Comparison of ENCODE assay signal across 2 cellular contexts in genomic region chr7:25068814-25069213, GRCh38.
TF ChIP-seq lines count a peak whose summit lies in the region.

No MANE protein-coding gene starts in this region.

TF ChIP-seq in SK-N-SH treated with all-trans-retinoic acid at 6 μM for 48 hours, 23 proteins besides CTCF, POLR2A, EP300 and RAD21 (continued from another document):
- TF ChIP-seq PATZ1 (CRISPR knock-in tag; IDR thresholded peaks at IDR 0.05; ENCODE audit: borderline replicate concordance) (no peak), CREB5 (CRISPR knock-in tag; IDR thresholded peaks at IDR 0.05; ENCODE audit: low read depth) (no peak), ZNF565 (CRISPR knock-in tag; conservative IDR thresholded peaks at IDR 0.05; ENCODE audit: low read depth) (no peak), OSR1 (CRISPR knock-in tag; IDR thresholded peaks at IDR 0.05) (no peak), ZNF8 (CRISPR knock-in tag; IDR thresholded peaks at IDR 0.05) (no peak), SNAI2 (CRISPR knock-in tag; IDR thresholded peaks at IDR 0.05) (no peak), CSDC2 (CRISPR knock-in tag; IDR thresholded peaks at IDR 0.05) (no peak), ZFP30 (CRISPR knock-in tag; IDR thresholded peaks at IDR 0.05) (no peak), ZNF70 (CRISPR knock-in tag; IDR thresholded peaks at IDR 0.05) (no peak), PPARA (CRISPR knock-in tag; IDR thresholded peaks at IDR 0.05; ENCODE audit: borderline replicate concordance) (no peak), ESRRG (CRISPR knock-in tag; IDR thresholded peaks at IDR 0.05) (no peak), POU6F1 (CRISPR knock-in tag; IDR thresholded peaks at IDR 0.05; ENCODE audit: borderline replicate concordance, low read depth) (no peak), TCF4 (CRISPR knock-in tag; IDR thresholded peaks at IDR 0.05; ENCODE audit: borderline replicate concordance) (no peak), BACH2 (CRISPR knock-in tag; IDR thresholded peaks at IDR 0.05; ENCODE audit: borderline replicate concordance) (no peak), ISL1 (CRISPR knock-in tag; IDR thresholded peaks at IDR 0.05) (no peak), ARNTL (CRISPR knock-in tag; IDR thresholded peaks at IDR 0.05; ENCODE audit: borderline replicate concordance, low read depth) (no peak), CSRNP3 (CRISPR knock-in tag; IDR thresholded peaks at IDR 0.05) (no peak)

TF ChIP-seq in SK-N-SH, 30 proteins besides CTCF, POLR2A, EP300 and RAD21 (continued from another document):
- TF ChIP-seq MEF2A (IDR thresholded peaks at IDR 0.05; ENCODE audit: borderline replicate concordance, low read depth) (no peak), YY1 (IDR thresholded peaks at IDR 0.05; ENCODE audit: low read depth) (no peak), NFIC (IDR thresholded peaks at IDR 0.05; ENCODE audit: borderline replicate concordance) (no peak), RXRA (IDR thresholded peaks at IDR 0.05; ENCODE audit: borderline replicate concordance, low read depth) (no peak), NRF1 (IDR thresholded peaks at IDR 0.05; ENCODE audit: low read depth, low read length) (no peak), JUND (IDR thresholded peaks at IDR 0.05) (no peak), POLR2AphosphoS5 (IDR thresholded peaks at IDR 0.05; ENCODE audit: low read depth, low read length) (no peak), ZBTB33 (IDR thresholded peaks at IDR 0.05; ENCODE audit: borderline replicate concordance, low read depth) (no peak), RFX5 (IDR thresholded peaks at IDR 0.05; ENCODE audit: low read length) (no peak), MXI1 (IDR thresholded peaks at IDR 0.05; ENCODE audit: low read depth, low read length) (no peak), SMC3 (IDR thresholded peaks at IDR 0.05; ENCODE audit: low read depth, low read length) (no peak), FOXJ3 (CRISPR knock-in tag; IDR thresholded peaks at IDR 0.05) (no peak), TCF12 (IDR thresholded peaks at IDR 0.05) (no peak), FOXM1 (IDR thresholded peaks at IDR 0.05; ENCODE audit: low read depth) (no peak), SIN3A (IDR thresholded peaks at IDR 0.05; ENCODE audit: borderline replicate concordance, low read depth, low read length) (no peak), TEAD4 (IDR thresholded peaks at IDR 0.05; ENCODE audit: borderline replicate concordance, insufficient read depth) (no peak)
